In genomic region chr16:22787456-22788189, GRCh38 we compare ENCODE assay signal across 11 cellular contexts. TPM values are rescaled to one million over a fixed set of nuclear protein-coding genes. Genes with fewer than 3 reads are reported as not detected.
DNase-seq lines count a peak whose midpoint lies in the region; TF ChIP-seq lines count a peak whose summit lies in the region.
"Had no signal": no experiment of that assay in that cellular context is flagged by ENCODE, and none has a peak within 500 bp of the region (broad histone marks: within the 10 kb centered on the region; RNA-seq: fewer than 3 reads in every experiment).

No MANE protein-coding gene starts in this region.

- no peaks in the 10 kb centered on the region for H3K9me3 ChIP-seq in osteoblast (ENCODE audit: low read depth, low read length)

- no peaks in the 10 kb centered on the region for H3K79me2 ChIP-seq in osteoblast (ENCODE audit: insufficient read depth, low read length)

- no peaks in the 10 kb centered on the region for H3K4me1 ChIP-seq in osteoblast (ENCODE audit: insufficient read depth, low read length)

- no peaks in the 10 kb centered on the region for H4K20me1 ChIP-seq in osteoblast (ENCODE audit: insufficient read depth, low read length)

- no peaks in the 10 kb centered on the region for H3K36me3 ChIP-seq in osteoblast (ENCODE audit: insufficient read depth, low read length)

- no peak overlapping the region for H3K4me3 ChIP-seq in osteoblast (ENCODE audit: insufficient read depth, low read length)

- no peak overlapping the region for H3K4me2 ChIP-seq in osteoblast (ENCODE audit: insufficient read depth, low read length)

- TF ChIP-seq CTCF in osteoblast (IDR thresholded peaks at IDR 0.05; ENCODE audit: extremely low read depth, low read depth, low read length), result no peak
- TF ChIP-seq CTCF in GM20000 (IDR thresholded peaks at IDR 0.05; ENCODE audit: extremely low read depth, missing control alignments), result no peak

- H2AFZ ChIP-seq in osteoblast (ENCODE audit: low read length), result peak overlapping the region; percentile 42

- H3K27ac ChIP-seq in osteoblast (ENCODE audit: low read depth, low read length) (no peak overlapping the region), substantia nigra (ENCODE audit: low read depth, low read length, poor library complexity, severe bottlenecking) (no peak overlapping the region)

- no peaks in the 10 kb centered on the region for H3K27me3 ChIP-seq in osteoblast (ENCODE audit: insufficient read depth, low read length)

- DNase-seq in Daoy (ENCODE audit: low read depth) (peak; percentile 90), MV-4-11 (lab: John Stamatoyannopoulos, UW) (peak; percentile 97), astrocyte of the hippocampus (ENCODE audit: low read depth, low spot score) (peak; percentile 26), osteoblast (ENCODE audit: insufficient read length, low spot score, missing footprints) (no peak), substantia nigra (lab: John Stamatoyannopoulos, UW) (no peak), hypothalamus (lab: John Stamatoyannopoulos, UW) (no peak), GM20000 (ENCODE audit: low spot score) (no peak)
- DNase-seq in activated CD4-positive, alpha-beta T cell treated with anti-CD3 and anti-CD28 coated beads, Interleukin-2, amount 50 U/mL, for 4 hours, result no peak
- DNase-seq: activated CD4-positive, alpha-beta T cell treated with anti-CD3 and anti-CD28 coated beads for 48 hours; NCI-H446; stimulated activated CD8-positive, alpha-beta memory T cell treated with anti-CD3 and anti-CD28 coated beads, Interleukin-4, amount 100 ng/mL, for 48 hours had no signal

RNA-seq across cellular contexts. Expression of gene HS3ST2, which starts 26.3 kb away (rescaled TPM):
- total RNA-seq in Daoy (2014; rRNA removed; shearing (Covaris generic)), result not detected in 2 replicates
- under 0.01 TPM in 2 replicates for total RNA-seq in osteoblast

Comparison
In these comparisons a context has a peak if more than half of its experiments do, and no peak if none do; other contexts are left out.
1. DNase-seq: peak in Daoy (single experiment), MV-4-11 (single experiment) and astrocyte of the hippocampus (single experiment); none in osteoblast (single experiment), substantia nigra (0 of 49), hypothalamus (0 of 51), GM20000 (single experiment) and activated CD4-positive, alpha-beta T cell treated with anti-CD3 and anti-CD28 coated beads, Interleukin-2, amount 50 U/mL, for 4 hours (0 of 2).